ENCODE assay signal across 8 cellular contexts in genomic region chr5:165066751-165067150, GRCh38.
"Had no signal": no experiment of that assay in that cellular context is flagged by ENCODE, and none has a peak within 500 bp of the region (broad histone marks: within the 10 kb centered on the region; RNA-seq: fewer than 3 reads in every experiment).

No MANE protein-coding gene starts in this region.

- H3K4me1 ChIP-seq: HAP-1 had no signal

- H2AFZ ChIP-seq: GM23248, GM23338 had no signal

- H3K4me3 ChIP-seq: GM23248, GM23338, HAP-1 had no signal

- H3K4me2 ChIP-seq: GM23338 had no signal

- H3K9me3 ChIP-seq: HAP-1 had no signal

- H3K36me3 ChIP-seq: HAP-1 had no signal

- DNase-seq: GM23248, GOT3, H7, H9, HCEC 1CT, HFFc6 had no signal

- H3K27ac ChIP-seq: GM23248 had no signal
